In the genomic region with DNA sequence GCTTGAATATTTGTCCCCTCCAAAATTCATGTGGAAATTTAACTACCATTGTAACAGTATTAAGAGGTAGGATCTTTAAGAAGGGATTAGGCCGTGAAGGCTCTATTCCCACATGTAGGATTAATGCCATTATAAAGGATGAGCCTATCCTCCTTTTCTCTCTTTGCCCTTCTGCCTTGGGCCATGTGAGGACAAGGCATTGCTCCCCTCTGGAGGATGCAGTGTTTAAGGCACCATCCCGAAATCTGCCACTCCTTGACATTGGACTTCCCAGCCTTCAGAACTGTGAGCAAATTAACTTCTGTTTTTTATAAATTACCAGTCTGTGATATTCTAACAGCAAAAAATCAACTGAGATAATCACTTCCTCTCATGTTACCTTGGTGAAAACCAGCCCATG, we compare ENCODE assay signal across 17 cellular contexts.
"Had no signal": no experiment of that assay in that cellular context is flagged by ENCODE, and none has a peak within 500 bp of the region (broad histone marks: within the 10 kb centered on the region; RNA-seq: fewer than 3 reads in every experiment).

No MANE protein-coding gene starts in this region.

- H3K9me3 ChIP-seq: gastrocnemius medialis, neutrophil, uterus had no signal

- H3K4me3 ChIP-seq: gastrocnemius medialis, heart left ventricle, lung, tibial nerve, uterus had no signal

- ATAC-seq: activated CD4-positive, CD25-positive, alpha-beta regulatory T cell treated with anti-CD3 and anti-CD28 coated beads, Interleukin-2, amount 50 U/mL, for 24 hours; activated T-helper 17 cell treated with anti-CD3 and anti-CD28 coated beads, Interleukin-2, amount 50 U/mL, for 72 hours; effector memory CD8-positive, alpha-beta T cell; gastrocnemius medialis; heart left ventricle; naive thymus-derived CD4-positive, alpha-beta T cell had no signal

- H3K27ac ChIP-seq: epithelial cell of prostate, gastrocnemius medialis, heart left ventricle, neutrophil, tibial nerve, uterus had no signal

- H3K27me3 ChIP-seq: gastrocnemius medialis, heart left ventricle, neutrophil, tibial nerve, uterus had no signal

- DNase-seq: activated naive CD4-positive, alpha-beta T cell treated with Interleukin-2 at 50 U/mL for 16 hours; anterior cingulate cortex; effector memory CD8-positive, alpha-beta T cell; gastrocnemius medialis; heart left ventricle; naive thymus-derived CD4-positive, alpha-beta T cell; stimulated activated CD4-positive, alpha-beta T cell treated with anti-CD3 and anti-CD28 coated beads, Interleukin-2, amount 100 ng/mL, for 48 hours; stimulated activated naive CD4-positive, alpha-beta T cell treated with Interleukin-2 at 50 U/mL for 16 hours; substantia nigra; T-helper 2 cell; uterus had no signal

- H3K4me1 ChIP-seq: gastrocnemius medialis, uterus had no signal

- H3K36me3 ChIP-seq: gastrocnemius medialis, heart left ventricle, neutrophil, tibial nerve, uterus had no signal
